Comparison of ENCODE assay signal across 1 cellular context in the genomic region with DNA sequence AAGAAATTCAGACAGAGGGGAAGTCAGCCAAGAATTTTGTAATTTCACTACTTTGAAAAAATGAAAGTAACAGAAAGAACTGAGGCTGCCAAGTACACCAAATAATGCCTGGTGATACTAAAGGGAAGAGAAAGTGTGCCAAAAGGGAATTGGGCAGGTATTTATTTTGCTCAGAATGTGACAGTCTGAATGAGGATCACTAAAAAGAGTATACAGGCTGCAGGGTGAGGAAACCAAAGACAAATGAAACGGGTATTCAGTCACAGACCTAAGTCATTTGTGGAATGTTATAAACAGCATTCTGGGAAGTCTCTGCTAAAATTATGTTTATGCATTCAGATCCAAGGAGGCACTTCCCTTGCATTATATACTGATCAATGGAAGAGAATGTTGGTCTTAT.
TF ChIP-seq lines count a peak whose summit lies in the region.

No MANE protein-coding gene starts in this region.

TF ChIP-seq in SK-N-SH treated with all-trans-retinoic acid at 6 μM for 48 hours, 23 proteins besides CTCF, POLR2A, EP300 and RAD21 (continued from another document):
- TF ChIP-seq, protein P1, sequence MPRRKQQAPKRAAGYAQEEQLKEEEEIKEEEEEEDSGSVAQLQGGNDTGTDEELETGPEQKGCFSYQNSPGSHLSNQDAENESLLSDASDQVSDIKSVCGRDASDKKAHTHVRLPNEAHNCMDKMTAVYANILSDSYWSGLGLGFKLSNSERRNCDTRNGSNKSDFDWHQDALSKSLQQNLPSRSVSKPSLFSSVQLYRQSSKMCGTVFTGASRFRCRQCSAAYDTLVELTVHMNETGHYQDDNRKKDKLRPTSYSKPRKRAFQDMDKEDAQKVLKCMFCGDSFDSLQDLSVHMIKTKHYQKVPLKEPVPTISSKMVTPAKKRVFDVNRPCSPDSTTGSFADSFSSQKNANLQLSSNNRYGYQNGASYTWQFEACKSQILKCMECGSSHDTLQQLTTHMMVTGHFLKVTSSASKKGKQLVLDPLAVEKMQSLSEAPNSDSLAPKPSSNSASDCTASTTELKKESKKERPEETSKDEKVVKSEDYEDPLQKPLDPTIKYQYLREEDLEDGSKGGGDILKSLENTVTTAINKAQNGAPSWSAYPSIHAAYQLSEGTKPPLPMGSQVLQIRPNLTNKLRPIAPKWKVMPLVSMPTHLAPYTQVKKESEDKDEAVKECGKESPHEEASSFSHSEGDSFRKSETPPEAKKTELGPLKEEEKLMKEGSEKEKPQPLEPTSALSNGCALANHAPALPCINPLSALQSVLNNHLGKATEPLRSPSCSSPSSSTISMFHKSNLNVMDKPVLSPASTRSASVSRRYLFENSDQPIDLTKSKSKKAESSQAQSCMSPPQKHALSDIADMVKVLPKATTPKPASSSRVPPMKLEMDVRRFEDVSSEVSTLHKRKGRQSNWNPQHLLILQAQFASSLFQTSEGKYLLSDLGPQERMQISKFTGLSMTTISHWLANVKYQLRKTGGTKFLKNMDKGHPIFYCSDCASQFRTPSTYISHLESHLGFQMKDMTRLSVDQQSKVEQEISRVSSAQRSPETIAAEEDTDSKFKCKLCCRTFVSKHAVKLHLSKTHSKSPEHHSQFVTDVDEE (CRISPR knock-in tag; IDR thresholded peaks at IDR 0.05) = no peak
- TF ChIP-seq, protein P2, sequence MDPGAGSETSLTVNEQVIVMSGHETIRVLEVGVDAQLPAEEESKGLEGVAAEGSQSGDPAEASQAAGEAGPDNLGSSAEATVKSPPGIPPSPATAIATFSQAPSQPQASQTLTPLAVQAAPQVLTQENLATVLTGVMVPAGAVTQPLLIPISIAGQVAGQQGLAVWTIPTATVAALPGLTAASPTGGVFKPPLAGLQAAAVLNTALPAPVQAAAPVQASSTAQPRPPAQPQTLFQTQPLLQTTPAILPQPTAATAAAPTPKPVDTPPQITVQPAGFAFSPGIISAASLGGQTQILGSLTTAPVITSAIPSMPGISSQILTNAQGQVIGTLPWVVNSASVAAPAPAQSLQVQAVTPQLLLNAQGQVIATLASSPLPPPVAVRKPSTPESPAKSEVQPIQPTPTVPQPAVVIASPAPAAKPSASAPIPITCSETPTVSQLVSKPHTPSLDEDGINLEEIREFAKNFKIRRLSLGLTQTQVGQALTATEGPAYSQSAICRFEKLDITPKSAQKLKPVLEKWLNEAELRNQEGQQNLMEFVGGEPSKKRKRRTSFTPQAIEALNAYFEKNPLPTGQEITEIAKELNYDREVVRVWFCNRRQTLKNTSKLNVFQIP (CRISPR knock-in tag; IDR thresholded peaks at IDR 0.05; ENCODE audit: borderline replicate concordance, low read depth) = no peak
- TF ChIP-seq, protein P3, sequence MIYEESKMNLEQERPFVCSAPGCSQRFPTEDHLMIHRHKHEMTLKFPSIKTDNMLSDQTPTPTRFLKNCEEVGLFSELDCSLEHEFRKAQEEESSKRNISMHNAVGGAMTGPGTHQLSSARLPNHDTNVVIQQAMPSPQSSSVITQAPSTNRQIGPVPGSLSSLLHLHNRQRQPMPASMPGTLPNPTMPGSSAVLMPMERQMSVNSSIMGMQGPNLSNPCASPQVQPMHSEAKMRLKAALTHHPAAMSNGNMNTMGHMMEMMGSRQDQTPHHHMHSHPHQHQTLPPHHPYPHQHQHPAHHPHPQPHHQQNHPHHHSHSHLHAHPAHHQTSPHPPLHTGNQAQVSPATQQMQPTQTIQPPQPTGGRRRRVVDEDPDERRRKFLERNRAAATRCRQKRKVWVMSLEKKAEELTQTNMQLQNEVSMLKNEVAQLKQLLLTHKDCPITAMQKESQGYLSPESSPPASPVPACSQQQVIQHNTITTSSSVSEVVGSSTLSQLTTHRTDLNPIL (CRISPR knock-in tag; IDR thresholded peaks at IDR 0.05; ENCODE audit: low read depth) = no peak
- TF ChIP-seq SNAI2 (CRISPR knock-in tag; IDR thresholded peaks at IDR 0.05) = no peak
- no peak for TF ChIP-seq BACH2 (CRISPR knock-in tag; IDR thresholded peaks at IDR 0.05; ENCODE audit: borderline replicate concordance)
- TF ChIP-seq ESRRG (CRISPR knock-in tag; IDR thresholded peaks at IDR 0.05) = no peak
- TF ChIP-seq, protein P4, sequence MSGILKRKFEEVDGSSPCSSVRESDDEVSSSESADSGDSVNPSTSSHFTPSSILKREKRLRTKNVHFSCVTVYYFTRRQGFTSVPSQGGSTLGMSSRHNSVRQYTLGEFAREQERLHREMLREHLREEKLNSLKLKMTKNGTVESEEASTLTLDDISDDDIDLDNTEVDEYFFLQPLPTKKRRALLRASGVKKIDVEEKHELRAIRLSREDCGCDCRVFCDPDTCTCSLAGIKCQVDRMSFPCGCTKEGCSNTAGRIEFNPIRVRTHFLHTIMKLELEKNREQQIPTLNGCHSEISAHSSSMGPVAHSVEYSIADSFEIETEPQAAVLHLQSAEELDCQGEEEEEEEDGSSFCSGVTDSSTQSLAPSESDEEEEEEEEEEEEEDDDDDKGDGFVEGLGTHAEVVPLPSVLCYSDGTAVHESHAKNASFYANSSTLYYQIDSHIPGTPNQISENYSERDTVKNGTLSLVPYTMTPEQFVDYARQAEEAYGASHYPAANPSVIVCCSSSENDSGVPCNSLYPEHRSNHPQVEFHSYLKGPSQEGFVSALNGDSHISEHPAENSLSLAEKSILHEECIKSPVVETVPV (CRISPR knock-in tag; IDR thresholded peaks at IDR 0.05) = no peak
